In genomic region chr12:132309162-132310086, GRCh38 we compare ENCODE assay signal across 24 cellular contexts. TPM values are rescaled to one million over a fixed set of nuclear protein-coding genes. Genes with fewer than 3 reads are reported as not detected.
"Had no signal": no experiment of that assay in that cellular context is flagged by ENCODE, and none has a peak within 500 bp of the region (broad histone marks: within the 10 kb centered on the region; RNA-seq: fewer than 3 reads in every experiment).

No MANE protein-coding gene starts in this region.

- H3K27ac ChIP-seq: ascending aorta, colonic mucosa, parathyroid adenoma, testis, upper lobe of left lung, WERI-Rb-1 had no signal

- ATAC-seq: activated CD8-positive, alpha-beta memory T cell treated with anti-CD3 and anti-CD28 coated beads, Interleukin-2, amount 10 ng/mL, durations not matched to agents 7 days and 5 days; activated CD8-positive, alpha-beta T cell treated with anti-CD3 and anti-CD28 coated beads for 36 hours; effector memory CD8-positive, alpha-beta T cell; esophagus mucosa; naive thymus-derived CD4-positive, alpha-beta T cell; sciatic nerve had no signal

- H3K4me1 ChIP-seq: ascending aorta, colonic mucosa, parathyroid adenoma, testis, upper lobe of left lung had no signal

- H3K36me3 ChIP-seq: ascending aorta, colonic mucosa, upper lobe of left lung, WERI-Rb-1 had no signal

- H3K27me3 ChIP-seq: ascending aorta, colonic mucosa, dorsolateral prefrontal cortex, testis, upper lobe of left lung had no signal

- H3K9me3 Mint-ChIP-seq: activated naive CD4-positive, alpha-beta T cell treated with anti-CD3 and anti-CD28 coated beads, Interleukin-2, amount 50 U/mL, for 24 hours had no signal

- DNase-seq: activated CD4-positive, alpha-beta T cell treated with anti-CD3 and anti-CD28 coated beads, Interleukin-2, amount 10 ng/mL, durations not matched to agents 7 days and 5 days; activated CD4-positive, CD25-positive, alpha-beta regulatory T cell treated with anti-CD3 and anti-CD28 coated beads, Interleukin-2, amount 50 U/mL, for 72 hours; activated CD8-positive, alpha-beta memory T cell treated with anti-CD3 and anti-CD28 coated beads, Interleukin-2, amount 10 ng/mL, durations not matched to agents 7 days and 5 days; activated CD8-positive, alpha-beta T cell treated with anti-CD3 and anti-CD28 coated beads for 36 hours; activated gamma-delta T cell; colonic mucosa; effector memory CD8-positive, alpha-beta T cell; foreskin melanocyte; naive thymus-derived CD4-positive, alpha-beta T cell; SK-N-SH; stimulated activated CD4-positive, alpha-beta T cell treated with anti-CD3 and anti-CD28 coated beads, Interleukin-2, amount 100 ng/mL, for 48 hours; stimulated activated naive CD4-positive, alpha-beta T cell; testis; WERI-Rb-1 had no signal

- H3K9me3 ChIP-seq: colonic mucosa, SK-N-SH, testis had no signal

- H3K4me3 ChIP-seq: ascending aorta, colonic mucosa, smooth muscle cell, testis, upper lobe of left lung had no signal

- H3K36me3 Mint-ChIP-seq: activated naive CD4-positive, alpha-beta T cell treated with anti-CD3 and anti-CD28 coated beads, Interleukin-2, amount 50 U/mL, for 24 hours had no signal

- H3K27ac Mint-ChIP-seq: activated CD4-positive, alpha-beta T cell treated with anti-CD3 and anti-CD28 coated beads, Interleukin-2, amount 10 ng/mL, durations not matched to agents 7 days and 5 days; activated CD8-positive, alpha-beta memory T cell treated with anti-CD3 and anti-CD28 coated beads, Interleukin-2, amount 10 ng/mL, durations not matched to agents 7 days and 5 days; activated CD8-positive, alpha-beta T cell treated with anti-CD3 and anti-CD28 coated beads for 36 hours; activated naive CD4-positive, alpha-beta T cell treated with anti-CD3 and anti-CD28 coated beads, Interleukin-2, amount 50 U/mL, for 24 hours; activated T-helper 1 cell treated with anti-CD3 and anti-CD28 coated beads, Interleukin-12 subunit alpha, Interleukin-12 subunit beta, Interleukin-2, Interleukin-4 antibody, amounts not matched to agents 30 ng/mL and 10 ng/mL and 1 ng/mL, durations not matched to agents 14 hours and 24 hours and 36 hours; effector memory CD8-positive, alpha-beta T cell; naive thymus-derived CD4-positive, alpha-beta T cell had no signal

RNA-seq across cellular contexts. Expression of gene GALNT9, which starts 20.0 kb away (rescaled TPM):
- total RNA-seq: activated CD4-positive, alpha-beta T cell treated with anti-CD3 and anti-CD28 coated beads, Interleukin-2, amount 10 ng/mL, durations not matched to agents 7 days and 5 days; activated CD8-positive, alpha-beta memory T cell treated with anti-CD3 and anti-CD28 coated beads, Interleukin-2, amount 10 ng/mL, durations not matched to agents 7 days and 5 days; activated CD8-positive, alpha-beta T cell treated with anti-CD3 and anti-CD28 coated beads for 36 hours; activated T-helper 1 cell treated with anti-CD3 and anti-CD28 coated beads, Interleukin-12 subunit alpha, Interleukin-12 subunit beta, Interleukin-2, Interleukin-4 antibody, amounts not matched to agents 30 ng/mL and 10 ng/mL and 1 ng/mL, durations not matched to agents 14 hours and 24 hours and 36 hours; ascending aorta; esophagus mucosa; naive thymus-derived CD4-positive, alpha-beta T cell; sciatic nerve; smooth muscle cell; T-helper 2 cell treated with Interferon-gamma antibody and Interleukin-4, amounts not matched to agents 100 ng/mL and 5 ng/mL, for 36 hours had no signal
